Comparison of ENCODE assay signal across 1 cellular context in the genomic region with DNA sequence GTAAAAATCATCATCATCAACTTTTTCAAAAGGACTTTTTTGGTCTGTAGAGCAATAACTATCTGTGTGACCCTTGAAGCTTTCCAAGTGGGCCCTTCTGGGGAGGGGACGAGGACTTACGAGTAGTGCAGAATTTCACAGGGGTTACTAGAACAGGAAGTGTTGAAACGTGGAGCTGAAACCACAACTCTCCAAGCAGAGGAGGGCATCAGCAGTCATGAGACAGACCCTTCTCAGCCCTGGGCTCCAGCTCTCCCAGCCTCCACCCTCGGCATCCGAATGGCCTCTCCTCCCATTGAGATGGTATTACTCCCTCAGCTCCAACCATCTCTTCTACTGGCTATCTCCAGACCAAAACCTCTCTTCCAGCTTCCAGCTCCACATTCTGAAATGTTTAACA.
A peak's percentile ranks its signal among the peaks of the same experiment; 100 is the strongest.
TF ChIP-seq lines count a peak whose summit lies in the region.

No MANE protein-coding gene starts in this region.

TF ChIP-seq in K562, 482 proteins besides CTCF, POLR2A, EP300 and RAD21:
- TF ChIP-seq, protein P1, sequence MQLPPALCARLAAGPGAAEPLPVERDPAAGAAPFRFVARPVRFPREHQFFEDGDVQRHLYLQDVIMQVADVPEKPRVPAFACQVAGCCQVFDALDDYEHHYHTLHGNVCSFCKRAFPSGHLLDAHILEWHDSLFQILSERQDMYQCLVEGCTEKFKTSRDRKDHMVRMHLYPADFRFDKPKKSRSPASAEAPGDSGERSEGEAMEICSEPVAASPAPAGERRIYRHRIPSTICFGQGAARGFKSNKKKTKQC (CRISPR knock-in tag; IDR thresholded peaks at IDR 0.05) = no peak
- TF ChIP-seq SMAD4 (CRISPR knock-in tag; conservative IDR thresholded peaks at IDR 0.05) (0 out of 2 replicates have a peak, but pooled peaks have one; percentile 30), CEBPB (tag; IDR thresholded peaks at IDR 0.05) (0 out of 2 replicates have a peak, but pooled peaks have one; percentile 22), ARID2 (IDR thresholded peaks at IDR 0.05) (no peak), CEBPG (CRISPR knock-in tag; IDR thresholded peaks at IDR 0.05) (no peak), CEBPG (tag; conservative IDR thresholded peaks at IDR 0.05 in 1 of 2, IDR thresholded peaks at IDR 0.05 in 1 of 2) (0 out of 4 replicates have a peak, but pooled peaks of 1 of the 2 experiments have one; percentile 9), RFX1 (IDR thresholded peaks at IDR 0.05) (no peak), GABPA (tag; conservative IDR thresholded peaks at IDR 0.05; ENCODE audit: low read depth) (peak; percentile 57), NEUROD1 (IDR thresholded peaks at IDR 0.05; ENCODE audit: borderline replicate concordance, low read depth, low read length, partially characterized antibody) (no peak), SPI1 (IDR thresholded peaks at IDR 0.05; ENCODE audit: borderline replicate concordance, low read depth, low read length) (peak; percentile 39; the same call in 1 of the 2 replicates), MXI1 (IDR thresholded peaks at IDR 0.05; ENCODE audit: low read depth, low read length) (no peak), SMARCA4 (IDR thresholded peaks at IDR 0.05) (no peak), CXXC5 (CRISPR knock-in tag; IDR thresholded peaks at IDR 0.05) (peak; percentile 10; the same call in 1 of the 2 replicates), ELF2 (CRISPR knock-in tag; IDR thresholded peaks at IDR 0.05) (0 out of 2 replicates have a peak, but pooled peaks have one; percentile 14)
- TF ChIP-seq, protein P2, sequence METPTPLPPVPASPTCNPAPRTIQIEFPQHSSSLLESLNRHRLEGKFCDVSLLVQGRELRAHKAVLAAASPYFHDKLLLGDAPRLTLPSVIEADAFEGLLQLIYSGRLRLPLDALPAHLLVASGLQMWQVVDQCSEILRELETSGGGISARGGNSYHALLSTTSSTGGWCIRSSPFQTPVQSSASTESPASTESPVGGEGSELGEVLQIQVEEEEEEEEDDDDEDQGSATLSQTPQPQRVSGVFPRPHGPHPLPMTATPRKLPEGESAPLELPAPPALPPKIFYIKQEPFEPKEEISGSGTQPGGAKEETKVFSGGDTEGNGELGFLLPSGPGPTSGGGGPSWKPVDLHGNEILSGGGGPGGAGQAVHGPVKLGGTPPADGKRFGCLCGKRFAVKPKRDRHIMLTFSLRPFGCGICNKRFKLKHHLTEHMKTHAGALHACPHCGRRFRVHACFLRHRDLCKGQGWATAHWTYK (CRISPR knock-in tag; IDR thresholded peaks at IDR 0.05) = 0 out of 2 replicates have a peak, but pooled peaks have one; percentile 34
- TF ChIP-seq, protein P3, sequence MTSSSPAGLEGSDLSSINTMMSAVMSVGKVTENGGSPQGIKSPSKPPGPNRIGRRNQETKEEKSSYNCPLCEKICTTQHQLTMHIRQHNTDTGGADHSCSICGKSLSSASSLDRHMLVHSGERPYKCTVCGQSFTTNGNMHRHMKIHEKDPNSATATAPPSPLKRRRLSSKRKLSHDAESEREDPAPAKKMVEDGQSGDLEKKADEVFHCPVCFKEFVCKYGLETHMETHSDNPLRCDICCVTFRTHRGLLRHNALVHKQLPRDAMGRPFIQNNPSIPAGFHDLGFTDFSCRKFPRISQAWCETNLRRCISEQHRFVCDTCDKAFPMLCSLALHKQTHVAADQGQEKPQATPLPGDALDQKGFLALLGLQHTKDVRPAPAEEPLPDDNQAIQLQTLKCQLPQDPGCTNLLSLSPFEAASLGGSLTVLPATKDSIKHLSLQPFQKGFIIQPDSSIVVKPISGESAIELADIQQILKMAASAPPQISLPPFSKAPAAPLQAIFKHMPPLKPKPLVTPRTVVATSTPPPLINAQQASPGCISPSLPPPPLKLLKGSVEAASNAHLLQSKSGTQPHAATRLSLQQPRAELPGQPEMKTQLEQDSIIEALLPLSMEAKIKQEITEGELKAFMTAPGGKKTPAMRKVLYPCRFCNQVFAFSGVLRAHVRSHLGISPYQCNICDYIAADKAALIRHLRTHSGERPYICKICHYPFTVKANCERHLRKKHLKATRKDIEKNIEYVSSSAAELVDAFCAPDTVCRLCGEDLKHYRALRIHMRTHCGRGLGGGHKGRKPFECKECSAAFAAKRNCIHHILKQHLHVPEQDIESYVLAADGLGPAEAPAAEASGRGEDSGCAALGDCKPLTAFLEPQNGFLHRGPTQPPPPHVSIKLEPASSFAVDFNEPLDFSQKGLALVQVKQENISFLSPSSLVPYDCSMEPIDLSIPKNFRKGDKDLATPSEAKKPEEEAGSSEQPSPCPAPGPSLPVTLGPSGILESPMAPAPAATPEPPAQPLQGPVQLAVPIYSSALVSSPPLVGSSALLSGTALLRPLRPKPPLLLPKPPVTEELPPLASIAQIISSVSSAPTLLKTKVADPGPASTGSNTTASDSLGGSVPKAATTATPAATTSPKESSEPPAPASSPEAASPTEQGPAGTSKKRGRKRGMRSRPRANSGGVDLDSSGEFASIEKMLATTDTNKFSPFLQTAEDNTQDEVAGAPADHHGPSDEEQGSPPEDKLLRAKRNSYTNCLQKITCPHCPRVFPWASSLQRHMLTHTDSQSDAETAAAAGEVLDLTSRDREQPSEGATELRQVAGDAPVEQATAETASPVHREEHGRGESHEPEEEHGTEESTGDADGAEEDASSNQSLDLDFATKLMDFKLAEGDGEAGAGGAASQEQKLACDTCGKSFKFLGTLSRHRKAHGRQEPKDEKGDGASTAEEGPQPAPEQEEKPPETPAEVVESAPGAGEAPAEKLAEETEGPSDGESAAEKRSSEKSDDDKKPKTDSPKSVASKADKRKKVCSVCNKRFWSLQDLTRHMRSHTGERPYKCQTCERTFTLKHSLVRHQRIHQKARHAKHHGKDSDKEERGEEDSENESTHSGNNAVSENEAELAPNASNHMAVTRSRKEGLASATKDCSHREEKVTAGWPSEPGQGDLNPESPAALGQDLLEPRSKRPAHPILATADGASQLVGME (CRISPR knock-in tag; IDR thresholded peaks at IDR 0.05) = 0 out of 2 replicates have a peak, but pooled peaks have one; percentile 25
TF ChIP-seq in K562: peak in this region for 9.
